15 cellular contexts compared by ENCODE assay signal in the genomic region with DNA sequence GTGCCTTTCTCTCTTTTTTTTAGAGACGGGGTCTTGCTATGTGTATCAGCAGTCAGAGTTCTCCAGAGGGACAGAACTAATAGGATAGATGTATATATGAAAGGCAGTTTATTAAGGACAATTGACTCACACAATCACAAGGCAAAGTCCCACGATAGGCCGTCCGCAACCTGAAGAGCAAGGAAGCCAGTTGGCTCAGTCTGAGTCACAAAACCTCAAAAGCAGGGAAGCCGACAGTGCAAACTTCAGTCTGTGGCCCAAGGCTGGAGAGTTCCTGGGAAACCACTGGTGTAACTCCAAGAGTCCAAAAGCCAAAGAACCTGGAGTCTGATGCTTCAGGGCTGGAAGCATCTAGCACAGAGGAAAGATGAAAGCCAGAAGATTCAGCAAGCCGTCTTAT. TPM values are rescaled to one million over a fixed set of nuclear protein-coding genes. Genes with fewer than 3 reads are reported as not detected.
DNase-seq lines count a peak whose midpoint lies in the region; ATAC-seq and TF ChIP-seq lines count a peak whose summit lies in the region.
"Had no signal": no experiment of that assay in that cellular context is flagged by ENCODE, and none has a peak within 500 bp of the region (broad histone marks: within the 10 kb centered on the region; RNA-seq: fewer than 3 reads in every experiment).

No MANE protein-coding gene starts in this region.

- in situ Hi-C loops in astrocyte of the cerebellum (cut with HindIII; ENCODE audit: low sequenced_read_pairs), result no loop called here

- no peaks in the 10 kb centered on the region for H4K20me1 ChIP-seq in hepatocyte (ENCODE audit: insufficient read depth, poor library complexity, severe bottlenecking)

- H3K27me3 Mint-ChIP-seq in activated T-cell treated with anti-CD3 and anti-CD28 coated beads, Interleukin-2, amount 50 U/mL, for 72 hours (ENCODE audit: low read depth), result no peaks in the 10 kb centered on the region

- no peaks in the 10 kb centered on the region for H3K9me3 Mint-ChIP-seq in activated T-cell treated with anti-CD3 and anti-CD28 coated beads, Interleukin-2, amount 50 U/mL, for 72 hours
- H3K9me3 Mint-ChIP-seq: mesothelial cell of epicardium had no signal

- no peaks in the 10 kb centered on the region for H3K36me3 ChIP-seq in hepatocyte (replicated peaks; ENCODE audit: insufficient read depth, low read depth)
- H3K36me3 ChIP-seq: pancreas had no signal

- H3K79me2 ChIP-seq in hepatocyte, result no peaks in the 10 kb centered on the region

- no peak overlapping the region for H3K27ac Mint-ChIP-seq in activated T-cell treated with anti-CD3 and anti-CD28 coated beads, Interleukin-2, amount 50 U/mL, for 72 hours
- H3K27ac Mint-ChIP-seq: mesothelial cell of epicardium had no signal

- TF ChIP-seq CTCF in astrocyte of the cerebellum (IDR thresholded peaks at IDR 0.05; ENCODE audit: low read depth, low read length, missing control alignments) (no peak), hepatocyte (IDR thresholded peaks at IDR 0.05; ENCODE audit: poor library complexity) (no peak)

- no peaks in the 10 kb centered on the region for H3K9me2 ChIP-seq in hepatocyte (replicated peaks; ENCODE audit: insufficient read depth)

- no peak for ATAC-seq in activated T-cell treated with anti-CD3 and anti-CD28 coated beads, Interleukin-2, amount 50 U/mL, for 72 hours (replicated peaks in 1 of 2)
- no peak for ATAC-seq in HG03342 (IDR thresholded peaks at IDR 0.05; ENCODE audit: unreplicated experiment)

- H3K9me3 ChIP-seq in hepatocyte (ENCODE audit: low read depth), result no peaks in the 10 kb centered on the region
- H3K9me3 ChIP-seq: pancreas had no signal

- DNase-seq in A172 (ENCODE audit: low spot score) (peak; percentile 79), HK-2 (ENCODE audit: unreplicated experiment) (peak; percentile 63), astrocyte of the cerebellum (ENCODE audit: low read depth) (peak; percentile 71), hepatocyte (ENCODE audit: low spot score) (peak; percentile 46), globus pallidus (ENCODE audit: low spot score) (no peak)
- no peak for DNase-seq in activated T-cell treated with anti-CD3 and anti-CD28 coated beads, Interleukin-2, amount 50 U/mL, for 72 hours
- DNase-seq in activated CD8-positive, alpha-beta memory T cell treated with anti-CD3 and anti-CD28 coated beads, Interleukin-2, amount 50 U/mL, for 48 hours, result no peak
- DNase-seq: activated naive CD4-positive, alpha-beta T cell treated with anti-CD3 and anti-CD28 coated beads, Interleukin-2, amount 50 U/mL, for 16 hours; erythroblast; MM.1S; NK-92 treated with Interleukin-12 subunit alpha and Interleukin-12 subunit beta, amount 100 ng/mL, for 24 hours; pancreas; stimulated activated CD4-positive, alpha-beta T cell treated with anti-CD3 and anti-CD28 coated beads, Interleukin-12 subunit alpha, Interleukin-12 subunit beta, amount 100 ng/mL, for 4 hours had no signal

- no peak overlapping the region for H2AFZ ChIP-seq in hepatocyte

- H3K4me1 ChIP-seq in hepatocyte (ENCODE audit: insufficient read depth), result no peaks in the 10 kb centered on the region
- H3K4me1 ChIP-seq: pancreas had no signal

- H3K36me3 Mint-ChIP-seq in activated T-cell treated with anti-CD3 and anti-CD28 coated beads, Interleukin-2, amount 50 U/mL, for 72 hours (ENCODE audit: insufficient read depth in 2 of 2), result no peaks in the 10 kb centered on the region

- no peak overlapping the region for H3K27ac ChIP-seq in hepatocyte
- H3K27ac ChIP-seq: pancreas had no signal

- H3K4me3 ChIP-seq in astrocyte of the cerebellum (ENCODE audit: low read depth, low read length), result no peak overlapping the region
- no peak overlapping the region for H3K4me3 ChIP-seq in hepatocyte
- H3K4me3 ChIP-seq: pancreas had no signal

- H3K4me2 ChIP-seq in hepatocyte, result no peak overlapping the region

- WGBS in hepatocyte (ENCODE audit: low lambda C conversion rate, missing lambda C conversion rate), result 84% methylated on average over 6 of the region's 6 CpGs

- H3K4me3 Mint-ChIP-seq in activated T-cell treated with anti-CD3 and anti-CD28 coated beads, Interleukin-2, amount 50 U/mL, for 72 hours, result no peak overlapping the region
- H3K4me3 Mint-ChIP-seq: mesothelial cell of epicardium had no signal

- no peaks in the 10 kb centered on the region for H3K27me3 ChIP-seq in hepatocyte
- H3K27me3 ChIP-seq: pancreas had no signal

- H3K4me1 Mint-ChIP-seq in activated T-cell treated with anti-CD3 and anti-CD28 coated beads, Interleukin-2, amount 50 U/mL, for 72 hours (ENCODE audit: low read depth), result no peaks in the 10 kb centered on the region
- H3K4me1 Mint-ChIP-seq: mesothelial cell of epicardium had no signal

RNA-seq across cellular contexts. Expression of a gene that starts 16.3 kb away (rescaled TPM):
- total RNA-seq in A172 (2014; rRNA removed; shearing (Covaris generic)), result 429 and 466 TPM in 2 replicates
- 617 and 722 TPM in 2 replicates for total RNA-seq in hepatocyte
- polyA plus RNA-seq in hepatocyte, result 528 and 543 TPM in 2 replicates
- total RNA-seq in activated T-cell treated with anti-CD3 and anti-CD28 coated beads, Interleukin-2, amount 50 U/mL, for 72 hours, result 100 to 1,000 TPM; 231 to 239 TPM

RNA-seq across cellular contexts. Expression of a gene that starts 47.1 kb away (rescaled TPM):
- 42.3 and 44.3 TPM in 2 replicates for total RNA-seq in A172 (2014; rRNA removed; shearing (Covaris generic))
- total RNA-seq in hepatocyte, result 24.2 and 27.3 TPM in 2 replicates
- 14.0 and 14.6 TPM in 2 replicates for polyA plus RNA-seq in hepatocyte
- total RNA-seq in activated T-cell treated with anti-CD3 and anti-CD28 coated beads, Interleukin-2, amount 50 U/mL, for 72 hours, result 10 to 100 TPM; 21.5 to 24.0 TPM

Comparison
In these comparisons a context has a peak if more than half of its experiments do, and no peak if none do; other contexts are left out.
1. DNase-seq: peak in A172 (single experiment), HK-2 (single experiment), astrocyte of the cerebellum (single experiment) and hepatocyte (single experiment); none in activated T-cell treated with anti-CD3 and anti-CD28 coated beads, Interleukin-2, amount 50 U/mL, for 72 hours (0 of 2), activated CD8-positive, alpha-beta memory T cell treated with anti-CD3 and anti-CD28 coated beads, Interleukin-2, amount 50 U/mL, for 48 hours (single experiment) and globus pallidus (single experiment).